ENCODE assay signal across 10 cellular contexts in the genomic region with DNA sequence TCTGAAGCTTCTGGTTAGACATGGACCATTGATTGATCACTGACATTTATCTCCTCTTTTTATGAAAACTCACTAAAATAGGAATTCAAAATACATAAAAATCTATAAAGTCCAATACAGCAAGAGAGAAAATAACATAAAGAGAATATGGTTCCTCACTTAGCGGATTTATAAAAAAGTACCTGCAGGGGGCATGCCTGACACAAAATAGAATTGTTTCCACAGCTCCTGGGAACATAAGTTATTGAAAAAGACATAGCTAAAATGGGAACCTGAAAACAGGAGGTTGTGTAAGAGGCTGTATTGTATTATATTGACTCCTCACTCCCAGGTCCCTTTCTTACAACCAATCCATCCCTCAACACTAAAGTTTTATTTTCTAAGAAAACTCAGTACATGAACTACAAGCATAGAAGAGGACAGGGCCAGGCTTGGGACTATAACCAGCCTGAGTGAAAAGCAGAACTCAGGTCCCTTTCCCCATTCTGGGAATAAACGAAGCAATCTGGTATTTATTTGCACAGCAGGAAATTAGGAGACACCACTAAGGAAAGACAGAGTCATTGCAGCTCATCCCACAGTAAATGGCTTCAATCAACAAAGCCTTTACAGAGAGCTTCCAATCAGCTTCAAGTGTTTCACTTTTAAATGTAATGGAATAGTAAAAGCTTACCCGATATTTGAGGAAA.
A peak's percentile ranks its signal among the peaks of the same experiment; 100 is the strongest.
DNase-seq lines count a peak whose midpoint lies in the region; ATAC-seq and TF ChIP-seq lines count a peak whose summit lies in the region.
"Had no signal": no experiment of that assay in that cellular context is flagged by ENCODE, and none has a peak within 500 bp of the region (broad histone marks: within the 10 kb centered on the region; RNA-seq: fewer than 3 reads in every experiment).

No MANE protein-coding gene starts in this region.

- H3K36me3 ChIP-seq in lung (ENCODE audit: control insufficient read depth in 2 of 2, insufficient read depth in 2 of 2, low read length in 2 of 2): no peaks in the 10 kb centered on the region

- in situ Hi-C loops in SK-MEL-5 (cut with HindIII; ENCODE audit: low pct_unique_long_range_greater_than_20kb, low sequenced_read_pairs): no loop called here

- TF ChIP-seq CTCF in natural killer cell (IDR thresholded peaks at IDR 0.05): peak; percentile 54
- peak; percentile 5 for TF ChIP-seq CTCF in HL-60 (IDR thresholded peaks at IDR 0.05; ENCODE audit: insufficient read depth, low read length)
- TF ChIP-seq CTCF in lung (IDR thresholded peaks at IDR 0.05; ENCODE audit: control extremely low read depth, extremely low read depth): no peak

- H3K4me3 Mint-ChIP-seq in natural killer cell: no peak overlapping the region
- H3K4me3 Mint-ChIP-seq in natural killer cell treated with Interleukin-12 subunit alpha and Interleukin-12 subunit beta and Interleukin-15 and Interleukin-18, amount 100 ng/mL, for 72 hours: no peak overlapping the region
- no peak overlapping the region for H3K4me3 Mint-ChIP-seq in activated naive CD4-positive, alpha-beta T cell treated with anti-CD3 and anti-CD28 coated beads, Interleukin-2, amount 10 ng/mL, durations not matched to agents 7 days and 5 days
- H3K4me3 Mint-ChIP-seq: activated naive CD4-positive, alpha-beta T cell treated with anti-CD3 and anti-CD28 coated beads, Interleukin-2, amount 50 U/mL, for 24 hours had no signal

- no peaks in the 10 kb centered on the region for H3K4me1 ChIP-seq in lung (ENCODE audit: control insufficient read depth in 2 of 2, insufficient read depth in 2 of 2, low read length in 2 of 2)

- DNase-seq in natural killer cell: no peak
- no peak for DNase-seq in natural killer cell treated with Interleukin-12 subunit alpha and Interleukin-12 subunit beta and Interleukin-15 and Interleukin-18, amount 100 ng/mL, for 72 hours (ENCODE audit: low spot score)
- peak; percentile 12 to 63 for DNase-seq in HL-60 (ENCODE audit: low read depth in 1 of 2, low spot score in 1 of 2)
- DNase-seq in SK-MEL-5 (ENCODE audit: low read depth, low spot score): peak; percentile 61
- no peak for DNase-seq in lung (ENCODE audit: low spot score)
- DNase-seq in hepatic stellate cell (ENCODE audit: low spot score): no peak
- DNase-seq in NCI-H774 (lab: John Stamatoyannopoulos, UW): no peak
- DNase-seq in activated naive CD4-positive, alpha-beta T cell treated with anti-CD3 and anti-CD28 coated beads, Interleukin-2, amount 10 ng/mL, durations not matched to agents 7 days and 5 days: no peak

- CTCF ChIA-PET in activated naive CD4-positive, alpha-beta T cell treated with anti-CD3 and anti-CD28 coated beads, Interleukin-2, amount 10 ng/mL, durations not matched to agents 7 days and 5 days (lab: Charles Lee): interaction anchor here (2.3 kb wide), 1 partner anchor 618 kb away, joined by 10 read pairs; no protein-coding TSS in a partner anchor

- H3K27ac Mint-ChIP-seq in natural killer cell: no peak overlapping the region
- no peak overlapping the region for H3K27ac Mint-ChIP-seq in natural killer cell treated with Interleukin-12 subunit alpha and Interleukin-12 subunit beta and Interleukin-15 and Interleukin-18, amount 100 ng/mL, for 72 hours
- no peak overlapping the region for H3K27ac Mint-ChIP-seq in activated naive CD4-positive, alpha-beta T cell treated with anti-CD3 and anti-CD28 coated beads, Interleukin-2, amount 10 ng/mL, durations not matched to agents 7 days and 5 days
- H3K27ac Mint-ChIP-seq: activated naive CD4-positive, alpha-beta T cell treated with anti-CD3 and anti-CD28 coated beads, Interleukin-2, amount 50 U/mL, for 24 hours had no signal

- WGBS in lung, 2 donors: 41% methylated on average over 3 of the region's 3 CpGs

- no peaks in the 10 kb centered on the region for H3K27me3 Mint-ChIP-seq in natural killer cell (ENCODE audit: low read depth in 2 of 2)
- no peaks in the 10 kb centered on the region for H3K27me3 Mint-ChIP-seq in natural killer cell treated with Interleukin-12 subunit alpha and Interleukin-12 subunit beta and Interleukin-15 and Interleukin-18, amount 100 ng/mL, for 72 hours
- H3K27me3 Mint-ChIP-seq in activated naive CD4-positive, alpha-beta T cell treated with anti-CD3 and anti-CD28 coated beads, Interleukin-2, amount 10 ng/mL, durations not matched to agents 7 days and 5 days: no peaks in the 10 kb centered on the region
- H3K27me3 Mint-ChIP-seq: activated naive CD4-positive, alpha-beta T cell treated with anti-CD3 and anti-CD28 coated beads, Interleukin-2, amount 50 U/mL, for 24 hours had no signal

- no peak overlapping the region for H3K4me3 ChIP-seq in HL-60 (replicated peaks; ENCODE audit: insufficient read depth, low read length)
- H3K4me3 ChIP-seq in lung: no peak overlapping the region
- H3K4me3 ChIP-seq: skin epidermis had no signal

- H3K27me3 ChIP-seq in HL-60 (ENCODE audit: insufficient read depth, poor library complexity, severe bottlenecking): no peaks in the 10 kb centered on the region
- H3K27me3 ChIP-seq in lung (ENCODE audit: control insufficient read depth, insufficient read depth): no peaks in the 10 kb centered on the region

- H3K4me1 Mint-ChIP-seq in natural killer cell: peaks cover 6 to 13% of the 10 kb centered on the region in 2 donors
- peaks cover 0 to 12% of the 10 kb centered on the region in 2 donors for H3K4me1 Mint-ChIP-seq in natural killer cell treated with Interleukin-12 subunit alpha and Interleukin-12 subunit beta and Interleukin-15 and Interleukin-18, amount 100 ng/mL, for 72 hours (ENCODE audit: low read depth in 2 of 2)
- H3K4me1 Mint-ChIP-seq in activated naive CD4-positive, alpha-beta T cell treated with anti-CD3 and anti-CD28 coated beads, Interleukin-2, amount 10 ng/mL, durations not matched to agents 7 days and 5 days: no peaks in the 10 kb centered on the region
- H3K4me1 Mint-ChIP-seq: activated naive CD4-positive, alpha-beta T cell treated with anti-CD3 and anti-CD28 coated beads, Interleukin-2, amount 50 U/mL, for 24 hours had no signal

- no peak overlapping the region for H3K27ac ChIP-seq in HL-60 (replicated peaks)
- no peak overlapping the region for H3K27ac ChIP-seq in lung (ENCODE audit: low read depth in 1 of 2, low read length in 1 of 2)
- H3K27ac ChIP-seq: skin epidermis had no signal

- H3K9me3 Mint-ChIP-seq in natural killer cell: no peaks in the 10 kb centered on the region
- H3K9me3 Mint-ChIP-seq in natural killer cell treated with Interleukin-12 subunit alpha and Interleukin-12 subunit beta and Interleukin-15 and Interleukin-18, amount 100 ng/mL, for 72 hours: no peaks in the 10 kb centered on the region
- no peaks in the 10 kb centered on the region for H3K9me3 Mint-ChIP-seq in activated naive CD4-positive, alpha-beta T cell treated with anti-CD3 and anti-CD28 coated beads, Interleukin-2, amount 10 ng/mL, durations not matched to agents 7 days and 5 days

- no peaks in the 10 kb centered on the region for H3K36me3 Mint-ChIP-seq in natural killer cell
- no peaks in the 10 kb centered on the region for H3K36me3 Mint-ChIP-seq in natural killer cell treated with Interleukin-12 subunit alpha and Interleukin-12 subunit beta and Interleukin-15 and Interleukin-18, amount 100 ng/mL, for 72 hours
- no peaks in the 10 kb centered on the region for H3K36me3 Mint-ChIP-seq in activated naive CD4-positive, alpha-beta T cell treated with anti-CD3 and anti-CD28 coated beads, Interleukin-2, amount 10 ng/mL, durations not matched to agents 7 days and 5 days
- H3K36me3 Mint-ChIP-seq: activated naive CD4-positive, alpha-beta T cell treated with anti-CD3 and anti-CD28 coated beads, Interleukin-2, amount 50 U/mL, for 24 hours had no signal

- H3K9me3 ChIP-seq in lung (ENCODE audit: control insufficient read depth in 2 of 2, insufficient read depth in 1 of 2, low read length in 1 of 2): no peaks in the 10 kb centered on the region

- intact Hi-C loops in natural killer cell (cut with micrococcal nuclease): loop anchor here (5.0 kb wide), 1 partner anchor 303 kb away; no protein-coding TSS in a partner anchor

- ATAC-seq in natural killer cell: peak in 1 of 3 donors; percentile 52
- ATAC-seq in natural killer cell treated with Interleukin-12 subunit alpha and Interleukin-12 subunit beta and Interleukin-15 and Interleukin-18, amount 100 ng/mL, for 72 hours: no peak
- peak; percentile 34 for ATAC-seq in lung (ENCODE audit: insufficient read depth, low FRiP score)

Comparison
In these comparisons a context has a peak if more than half of its experiments do, and no peak if none do; other contexts are left out.
1. DNase-seq: peak in HL-60 (2 of 2) and SK-MEL-5 (single experiment); none in natural killer cell (single experiment), natural killer cell treated with Interleukin-12 subunit alpha and Interleukin-12 subunit beta and Interleukin-15 and Interleukin-18, amount 100 ng/mL, for 72 hours (single experiment), lung (single experiment), hepatic stellate cell (single experiment), NCI-H774 (single experiment) and activated naive CD4-positive, alpha-beta T cell treated with anti-CD3 and anti-CD28 coated beads, Interleukin-2, amount 10 ng/mL, durations not matched to agents 7 days and 5 days (single experiment).